In the genomic region with DNA sequence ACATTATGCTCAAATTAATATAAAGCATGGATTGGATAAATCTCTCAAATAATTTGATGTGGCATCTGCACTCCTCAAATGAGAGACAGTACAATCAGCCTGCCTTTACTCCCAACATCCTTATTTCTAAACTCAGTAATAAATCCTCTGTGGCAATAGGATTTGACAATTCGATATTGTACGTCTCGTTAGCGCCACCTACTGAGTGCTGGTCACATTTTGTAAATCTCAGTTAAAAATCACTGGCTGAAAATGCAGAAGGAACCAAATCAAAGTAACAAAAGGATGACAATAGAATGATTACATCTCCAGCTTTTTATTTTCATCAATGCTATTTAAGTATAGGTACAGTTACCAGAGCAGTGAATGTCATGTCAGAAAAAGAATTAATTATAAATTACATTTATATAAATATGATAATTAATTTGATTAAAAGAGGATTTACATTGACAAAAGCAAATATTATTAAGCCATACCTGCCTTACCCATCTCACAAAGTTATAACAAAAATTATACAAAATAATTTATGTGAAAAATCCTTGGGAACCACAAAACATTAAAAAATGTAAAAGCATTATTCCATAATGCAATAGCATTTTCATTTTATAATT, we compare ENCODE assay signal across 8 cellular contexts. TPM values are rescaled to one million over a fixed set of nuclear protein-coding genes. Genes with fewer than 3 reads are reported as not detected.
DNase-seq lines count a peak whose midpoint lies in the region; ATAC-seq, FAIRE-seq and TF ChIP-seq lines count a peak whose summit lies in the region.

No MANE protein-coding gene starts in this region.

- no peak for TF ChIP-seq EP300 in transverse colon (IDR thresholded peaks at IDR 0.05; ENCODE audit: low read depth)

- H3K4me3 Mint-ChIP-seq in osteocyte (ENCODE audit: unreplicated experiment) = no peak overlapping the region

- H3K27ac ChIP-seq in 22Rv1 = no peak overlapping the region
- no peak overlapping the region for H3K27ac ChIP-seq in KMS-11
- H3K27ac ChIP-seq in foreskin keratinocyte = no peak overlapping the region
- no peak overlapping the region for H3K27ac ChIP-seq in transverse colon

- no peak overlapping the region for H3K4me2 ChIP-seq in KMS-11

- peak; percentile 35 for ATAC-seq in foreskin keratinocyte

- H3K4me1 Mint-ChIP-seq in osteocyte (ENCODE audit: unreplicated experiment) = no peaks in the 10 kb centered on the region

- H3K36me3 ChIP-seq in KMS-11 (ENCODE audit: insufficient read depth) (no peaks in the 10 kb centered on the region), transverse colon (no peaks in the 10 kb centered on the region)

- in situ Hi-C loops in GM13977 (cut with MboI; ENCODE audit: low pct_unique_long_range_greater_than_20kb, low sequenced_read_pairs, unreplicated experiment) (loop anchor here (25.0 kb wide), 1 partner anchor 125 kb away; no protein-coding TSS in a partner anchor), transverse colon (cut with MboI; ENCODE audit: low pct_ligation_motif_present in 1 of 4, low pct_unique_long_range_greater_than_20kb in 1 of 4, low sequenced_read_pairs in 3 of 4) (loop anchor here in 2 of 4 donors (25.0 kb wide), 1 partner anchor 425 kb away; no protein-coding TSS in a partner anchor)

- H2AFZ ChIP-seq in KMS-11 (ENCODE audit: low read depth) = no peak overlapping the region

- TF ChIP-seq POLR2A in transverse colon (IDR thresholded peaks at IDR 0.05) = no peak

- no peaks in the 10 kb centered on the region for H4K20me1 ChIP-seq in KMS-11 (ENCODE audit: insufficient read depth)

- H3K79me2 ChIP-seq in KMS-11 (ENCODE audit: insufficient read depth, low read depth) = no peaks in the 10 kb centered on the region

- H3K27me3 Mint-ChIP-seq in osteocyte (ENCODE audit: unreplicated experiment) = no peaks in the 10 kb centered on the region

- H3K4me3 ChIP-seq in KMS-11 (IDR thresholded peaks at IDR 0.05; ENCODE audit: insufficient read depth, low read depth, low read length) (no peak overlapping the region), transverse colon (no peak overlapping the region)

- intact Hi-C loops in transverse colon (cut with DNase I; ENCODE audit: low total_unique reads) = no loop called here

- no peaks in the 10 kb centered on the region for H3K4me1 ChIP-seq in KMS-11 (ENCODE audit: low read depth, poor library complexity, severe bottlenecking)
- no peaks in the 10 kb centered on the region for H3K4me1 ChIP-seq in foreskin keratinocyte
- H3K4me1 ChIP-seq in transverse colon = no peaks in the 10 kb centered on the region

- peak; percentile 74 for FAIRE-seq in RCC 7860 (lab: Jason Lieb, UNC)

- WGBS in transverse colon (ENCODE audit: low coverage in 1 of 2), 2 donors = 0% methylated on average over 4 of the region's 4 CpGs; no CpG with 5 or more reads in 1 of the 2 donors

- peak; percentile 88 for TF ChIP-seq CTCF in 22Rv1 (IDR thresholded peaks at IDR 0.05)
- TF ChIP-seq CTCF in GM13977 (IDR thresholded peaks at IDR 0.05; ENCODE audit: extremely low read depth, insufficient read depth, missing control alignments) = peak; percentile 86
- peak; percentile 80 for TF ChIP-seq CTCF in KMS-11 (conservative IDR thresholded peaks at IDR 0.05; ENCODE audit: low read depth, low read length)
- peak; percentile 91 for TF ChIP-seq CTCF in foreskin keratinocyte (conservative IDR thresholded peaks at IDR 0.05)
- TF ChIP-seq CTCF in osteocyte (IDR thresholded peaks at IDR 0.05) = peak; percentile 82
- peak; percentile 39 to 59 (median 57) for TF ChIP-seq CTCF in transverse colon (IDR thresholded peaks at IDR 0.05)

- no peak overlapping the region for H3K27ac Mint-ChIP-seq in osteocyte (ENCODE audit: unreplicated experiment)

- no peaks in the 10 kb centered on the region for H3K36me3 Mint-ChIP-seq in osteocyte (ENCODE audit: unreplicated experiment)

- DNase-seq in GM13977 (ENCODE audit: low spot score) (peak; percentile 40), RCC 7860 (ENCODE audit: low spot score) (peak; percentile 60), foreskin keratinocyte (peak in 1 of 2 donors; percentile 44), osteocyte (ENCODE audit: extremely low spot score, unreplicated experiment) (peak; percentile 87), transverse colon (peak; percentile 61)
- peak; percentile 27 to 40 for DNase-seq in activated T-helper 1 cell treated with anti-CD3 and anti-CD28 coated beads, Interleukin-2, amount 50 U/mL, for 16 hours (ENCODE audit: low read depth in 1 of 2, low spot score in 1 of 2)

- H3K9me3 Mint-ChIP-seq in osteocyte (ENCODE audit: unreplicated experiment) = peaks cover 4% of the 10 kb centered on the region

- no peaks in the 10 kb centered on the region for H3K9me3 ChIP-seq in transverse colon

- H3K9ac ChIP-seq in KMS-11 = no peak overlapping the region

- H3K27me3 ChIP-seq in KMS-11 (ENCODE audit: insufficient read depth, low read depth) (no peaks in the 10 kb centered on the region), foreskin keratinocyte (peaks cover under 1% of the 10 kb centered on the region), transverse colon (no peaks in the 10 kb centered on the region)

RNA-seq across cellular contexts. Expression of a gene that starts 20.2 kb away (rescaled TPM):
- total RNA-seq in foreskin keratinocyte (not detected in 2 replicates), osteocyte (not detected in 2 replicates), transverse colon (not detected)
- not detected in 2 replicates for polyA plus RNA-seq in foreskin keratinocyte

RNA-seq across cellular contexts. Expression of a gene that starts 34.4 kb away (rescaled TPM):
- not detected in 2 replicates for total RNA-seq in foreskin keratinocyte
- not detected in 2 replicates for polyA plus RNA-seq in foreskin keratinocyte
- not detected in 2 replicates for total RNA-seq in osteocyte
- not detected for total RNA-seq in transverse colon

RNA-seq across cellular contexts. Expression of a gene that starts 34.5 kb away (rescaled TPM):
- total RNA-seq in foreskin keratinocyte (60.9 and 62.6 TPM in 2 replicates), osteocyte (41.9 and 43.3 TPM in 2 replicates), transverse colon (10 to 100 TPM; 10.5 to 52.6 (median 37.2) TPM)
- 29.0 and 33.3 TPM in 2 replicates for polyA plus RNA-seq in foreskin keratinocyte
